10 cellular contexts compared by ENCODE assay signal in genomic region chr1:65422241-65423203, GRCh38. TPM values are rescaled to one million over a fixed set of nuclear protein-coding genes. Genes with fewer than 3 reads are reported as not detected.
DNase-seq lines count a peak whose midpoint lies in the region; ATAC-seq, FAIRE-seq and TF ChIP-seq lines count a peak whose summit lies in the region.
"Had no signal": no experiment of that assay in that cellular context is flagged by ENCODE, and none has a peak within 500 bp of the region (broad histone marks: within the 10 kb centered on the region; RNA-seq: fewer than 3 reads in every experiment).

No MANE protein-coding gene starts in this region.

- TF ChIP-seq CTCF in breast epithelium (IDR thresholded peaks at IDR 0.05) (no peak), HepG2 (CRISPR knock-in tag; IDR thresholded peaks at IDR 0.05) (no peak), endothelial cell (IDR thresholded peaks at IDR 0.05; ENCODE audit: unreplicated experiment) (no peak)

- ATAC-seq in HepG2 (no peak), GM19351 (IDR thresholded peaks at IDR 0.05; ENCODE audit: unreplicated experiment) (no peak)
- no peak for ATAC-seq in activated CD4-positive, alpha-beta T cell treated with anti-CD3 and anti-CD28 coated beads for 36 hours

- H3K27me3 Mint-ChIP-seq in activated CD4-positive, alpha-beta T cell treated with anti-CD3 and anti-CD28 coated beads for 36 hours, result no peaks in the 10 kb centered on the region
- peaks cover 7% of the 10 kb centered on the region for H3K27me3 Mint-ChIP-seq in endothelial cell (ENCODE audit: unreplicated experiment)
- H3K27me3 Mint-ChIP-seq: CD4-positive, alpha-beta memory T cell had no signal

- FAIRE-seq in HepG2 (lab: Jason Lieb, UNC), result no peak

- TF ChIP-seq EP300 in HepG2 (IDR thresholded peaks at IDR 0.05; ENCODE audit: low read depth in 2 of 2, low read length in 2 of 2) (no peak), HepG2 (CRISPR knock-in tag; IDR thresholded peaks at IDR 0.05; ENCODE audit: borderline replicate concordance) (no peak)

- no peak overlapping the region for H2AFZ ChIP-seq in ACC112 (ENCODE audit: low read length, unreplicated experiment)
- H2AFZ ChIP-seq in HepG2 (ENCODE audit: low read length), result no peak overlapping the region

- H3K36me3 Mint-ChIP-seq in activated CD4-positive, alpha-beta T cell treated with anti-CD3 and anti-CD28 coated beads for 36 hours (ENCODE audit: low read depth), result peaks cover 25% of the 10 kb centered on the region
- H3K36me3 Mint-ChIP-seq in endothelial cell (ENCODE audit: low read depth, unreplicated experiment), result peaks cover 27% of the 10 kb centered on the region

- no peak for TF ChIP-seq POLR2A in breast epithelium (IDR thresholded peaks at IDR 0.05)
- no peak; a peak in 1 of 4 replicates for TF ChIP-seq POLR2A in HepG2 (IDR thresholded peaks at IDR 0.05; ENCODE audit: insufficient read depth in 1 of 2, low read depth in 2 of 2, low read length in 2 of 2)

- H4K20me1 ChIP-seq in HepG2 (ENCODE audit: insufficient read depth, low read length), result no peaks in the 10 kb centered on the region

- POLR2A ChIA-PET in HepG2 (lab: Yijun Ruan, JAX), result no interaction called here
- POLR2A ChIA-PET in activated CD4-positive, alpha-beta T cell treated with anti-CD3 and anti-CD28 coated beads for 36 hours (lab: Charles Lee), result no interaction called here

- CTCF ChIA-PET in HepG2 (lab: Yijun Ruan, JAX; ENCODE audit: low intra/inter-chr PET ratio, low total read pairs), result no interaction called here
- CTCF ChIA-PET in activated CD4-positive, alpha-beta T cell treated with anti-CD3 and anti-CD28 coated beads for 36 hours (lab: Charles Lee), result interaction anchor here (1.2 kb wide), 1 partner anchor 8 kb away, joined by 3 read pairs; no protein-coding TSS in a partner anchor

- H3K9ac ChIP-seq in HUES6 (ENCODE audit: low read length), result no peak overlapping the region
- H3K9ac ChIP-seq in HepG2 (ENCODE audit: insufficient read depth, low read depth, low read length), result peak overlapping the region; percentile 99; the same call in 1 of the 2 replicates

- peak overlapping the region; percentile 88 for H3K4me2 ChIP-seq in HepG2 (ENCODE audit: low read depth, low read length)

- peak overlapping the region; percentile 99 for H3K4me3 ChIP-seq in ACC112 (ENCODE audit: low read depth, low read length)
- H3K4me3 ChIP-seq in HUES6 (ENCODE audit: low read depth, low read length), result peak overlapping the region; percentile 99
- H3K4me3 ChIP-seq in breast epithelium, result peak overlapping the region; percentile 72 to 92 (median 88)
- peak overlapping the region; percentile 80 to 99 (median 94); a peak in 5 of 6 replicates for H3K4me3 ChIP-seq in HepG2 (replicated peaks in 1 of 3; ENCODE audit: insufficient read depth in 1 of 3, low read depth in 2 of 3, low read length in 3 of 3)

- no peak for TF ChIP-seq RAD21 in HepG2 (CRISPR knock-in tag; IDR thresholded peaks at IDR 0.05)

- no TSS peak for BruUV-seq in HepG2 (replicated peaks; lab: Mats Ljungman, UMichigan)

- DNase-seq in breast epithelium (ENCODE audit: low spot score in 2 of 2) (no peak), HepG2 (ENCODE audit: low spot score) (no peak), NCI-H2171 treated with DMSO at 0.1 percent for 48 hours (lab: John Stamatoyannopoulos, UW) (no peak), endothelial cell (ENCODE audit: low spot score) (no peak)
- no peak for DNase-seq in activated CD4-positive, alpha-beta T cell treated with anti-CD3 and anti-CD28 coated beads for 36 hours
- DNase-seq: activated T-cell treated with anti-CD3 and anti-CD28 coated beads, Interleukin-2, amount 50 U/mL, for 1 hour; CD4-positive, alpha-beta memory T cell had no signal

- H3K27ac ChIP-seq in ACC112 (ENCODE audit: low read depth, low read length) (peak overlapping the region; percentile 96), HUES6 (ENCODE audit: low read depth, low read length) (no peak overlapping the region), breast epithelium (peak overlapping the region; percentile 93 to 99), HepG2 (ENCODE audit: extremely low read length, insufficient read depth, low read length) (no peak overlapping the region)

- H3K27ac Mint-ChIP-seq in activated CD4-positive, alpha-beta T cell treated with anti-CD3 and anti-CD28 coated beads for 36 hours, result no peak overlapping the region
- H3K27ac Mint-ChIP-seq in endothelial cell (ENCODE audit: unreplicated experiment), result no peak overlapping the region

- H3K36me3 ChIP-seq in ACC112 (ENCODE audit: insufficient read depth, low read length) (peaks cover 11% of the 10 kb centered on the region), HUES6 (ENCODE audit: control insufficient read depth, insufficient read depth, low read length) (peaks cover 14% of the 10 kb centered on the region), breast epithelium (peaks cover 4% of the 10 kb centered on the region), HepG2 (replicated peaks in 1 of 2; ENCODE audit: control insufficient read depth in 1 of 2, insufficient read depth in 2 of 2, low read length in 2 of 2) (peaks cover 0 to 23% of the 10 kb centered on the region in 2 experiments; a peak in 4 of 5 replicates)

- in situ Hi-C loops in HepG2 (cut with HindIII; ENCODE audit: extremely low pct_ligation_motif_present, low pct_unique_long_range_greater_than_20kb), result no loop called here

- H3K4me3 Mint-ChIP-seq in activated CD4-positive, alpha-beta T cell treated with anti-CD3 and anti-CD28 coated beads for 36 hours, result no peak overlapping the region
- no peak overlapping the region for H3K4me3 Mint-ChIP-seq in endothelial cell (ENCODE audit: unreplicated experiment)
- H3K4me3 Mint-ChIP-seq: CD4-positive, alpha-beta memory T cell had no signal

- no peaks in the 10 kb centered on the region for H3K27me3 ChIP-seq in ACC112 (ENCODE audit: insufficient read depth, low read length)
- no peaks in the 10 kb centered on the region for H3K27me3 ChIP-seq in HUES6 (ENCODE audit: control insufficient read depth, insufficient read depth, low read length)
- no peaks in the 10 kb centered on the region for H3K27me3 ChIP-seq in breast epithelium
- H3K27me3 ChIP-seq in HepG2 (ENCODE audit: control insufficient read depth in 1 of 2, insufficient read depth in 2 of 2, low read length in 2 of 2), result no peaks in the 10 kb centered on the region; a peak in 1 of 5 replicates

- H3K4me1 ChIP-seq in ACC112 (ENCODE audit: control insufficient read depth, insufficient read depth, low read length, unreplicated experiment), result peaks cover 55% of the 10 kb centered on the region
- H3K4me1 ChIP-seq in HUES6 (ENCODE audit: control insufficient read depth, insufficient read depth, low read length), result peaks cover 39% of the 10 kb centered on the region
- H3K4me1 ChIP-seq in breast epithelium, result peaks cover 0 to 24% of the 10 kb centered on the region in 2 donors
- H3K4me1 ChIP-seq in HepG2 (ENCODE audit: insufficient read depth, low read length), result peaks cover 68% of the 10 kb centered on the region

- intact Hi-C loops in breast epithelium (cut with DNase I; ENCODE audit: low total_unique reads) (no loop called here), HepG2 (cut with micrococcal nuclease; ENCODE audit: unreplicated experiment) (loop anchor here (5.0 to 10.0 kb wide), 4 partner anchors 45 to 358 kb away; partner anchors contain the start of gene AK4)
- intact Hi-C loops in activated CD4-positive, alpha-beta T cell treated with anti-CD3 and anti-CD28 coated beads for 36 hours (cut with DNase I, micrococcal nuclease), result loop anchor here (5.0 to 10.0 kb wide), 5 partner anchors 355 to 1830 kb away; partner anchors contain the start of gene PGM1 (in 1 of the 2)

- 87% methylated on average over 11 of the region's 12 CpGs for whole genome bisulfite sequencing in HepG2 (ENCODE audit: low lambda C conversion rate)

- H3K79me2 ChIP-seq in ACC112 (ENCODE audit: control insufficient read depth, insufficient read depth, low read length, unreplicated experiment) (peaks cover 45% of the 10 kb centered on the region), HepG2 (ENCODE audit: insufficient read depth, low read length) (peaks cover 38% of the 10 kb centered on the region)

- no peaks in the 10 kb centered on the region for H3K9me3 ChIP-seq in HUES6 (ENCODE audit: control insufficient read depth, insufficient read depth, low read depth, low read length)
- no peaks in the 10 kb centered on the region for H3K9me3 ChIP-seq in breast epithelium
- H3K9me3 ChIP-seq in HepG2 (ENCODE audit: low read length), result no peaks in the 10 kb centered on the region

- peaks cover 15% of the 10 kb centered on the region for H3K4me1 Mint-ChIP-seq in activated CD4-positive, alpha-beta T cell treated with anti-CD3 and anti-CD28 coated beads for 36 hours
- peaks cover 33% of the 10 kb centered on the region for H3K4me1 Mint-ChIP-seq in endothelial cell (ENCODE audit: unreplicated experiment)

- no peaks in the 10 kb centered on the region for H3K9me3 Mint-ChIP-seq in activated CD4-positive, alpha-beta T cell treated with anti-CD3 and anti-CD28 coated beads for 36 hours (ENCODE audit: low read depth)
- H3K9me3 Mint-ChIP-seq in endothelial cell (ENCODE audit: unreplicated experiment), result no peaks in the 10 kb centered on the region
- H3K9me3 Mint-ChIP-seq: CD4-positive, alpha-beta memory T cell had no signal

RNA-seq across cellular contexts. Expression of gene LEPR, which starts 2.1 kb away (rescaled TPM):
- 10 to 100 TPM; 23.3 to 49.5 (median 23.5) TPM for total RNA-seq in breast epithelium
- 0.60 and 0.73 TPM in 2 replicates for total RNA-seq in HepG2 (2016; rRNA removed; fragmentation: Illumina TruSeq; extraction: Trizol)
- 0.10 and 0.18 TPM in 2 replicates for total RNA-seq in HepG2 (2016; cell fraction: cytosol; rRNA removed; fragmentation: Illumina TruSeq; extraction: Trizol; ENCODE audit: low read depth)
- total RNA-seq in HepG2 (2016; cell fraction: insoluble cytoplasmic fraction; rRNA removed; fragmentation: Illumina TruSeq; extraction: Trizol), result 0.58 and 0.67 TPM in 2 replicates
- total RNA-seq in HepG2 (2016; cell fraction: membrane; rRNA removed; fragmentation: Illumina TruSeq; extraction: Trizol), result 0.55 and 0.65 TPM in 2 replicates
- 0.69 and 0.87 TPM in 2 replicates for total RNA-seq in HepG2 (2016; cell fraction: nucleus; rRNA removed; fragmentation: Illumina TruSeq; extraction: Trizol)
- polyA plus RNA-seq in HepG2 (2011; rRNA removed), result 1.4 and 1.7 TPM in 2 replicates
- 0.64 and 1.4 TPM in 2 replicates for polyA plus RNA-seq in HepG2 (2011; cell fraction: cytosol; rRNA removed)
- polyA plus RNA-seq in HepG2 (2011; cell fraction: nucleus; rRNA removed), result 0.84 and 0.88 TPM in 2 replicates
- polyA plus RNA-seq in HepG2 (2012), result 2.7 and 5.9 TPM in 2 replicates
- polyA plus RNA-seq in HepG2 (2016; cell fraction: cytosol; fragmentation: Illumina TruSeq; extraction: Trizol; ENCODE audit: low read depth), result 0.03 and 0.14 TPM in 2 replicates
- 0.44 and 0.52 TPM in 2 replicates for polyA plus RNA-seq in HepG2 (2016; cell fraction: insoluble cytoplasmic fraction; fragmentation: Illumina TruSeq; extraction: Trizol; ENCODE audit: low read depth)
- 0.10 and 0.26 TPM in 2 replicates for polyA plus RNA-seq in HepG2 (2016; cell fraction: membrane; fragmentation: Illumina TruSeq; extraction: Trizol; ENCODE audit: low read depth)
- 0.57 and 0.77 TPM in 2 replicates for polyA plus RNA-seq in HepG2 (2016; cell fraction: nucleus; fragmentation: Illumina TruSeq; extraction: Trizol; ENCODE audit: insufficient read depth, low read depth)
- 1.5 and 2.3 TPM in 2 replicates for polyA minus RNA-seq in HepG2 (2011; rRNA and poly(A)+ RNA removed; ENCODE audit: low replicate concordance)
- polyA minus RNA-seq in HepG2 (2011; cell fraction: cytosol; rRNA and poly(A)+ RNA removed), result 1.7 and 3.1 TPM in 2 replicates
- polyA minus RNA-seq in HepG2 (2011; cell fraction: nucleus; rRNA and poly(A)+ RNA removed), result 2.6 TPM in 2 replicates
- 1 to 10 TPM; 2.7 to 3.7 TPM for total RNA-seq in activated CD4-positive, alpha-beta T cell treated with anti-CD3 and anti-CD28 coated beads for 36 hours
- total RNA-seq in endothelial cell (ENCODE audit: unreplicated experiment), result 8.3 TPM

RNA-seq across cellular contexts. Expression of gene LEPROT, which starts 2.1 kb away (rescaled TPM):
- total RNA-seq in breast epithelium (100 to 1,000 TPM in 1 of 3 donors, 10 to 100 TPM in 2; 71.1 to 103 (median 75.5) TPM), HepG2 (2016; rRNA removed; fragmentation: Illumina TruSeq; extraction: Trizol) (29.0 and 36.8 TPM in 2 replicates), endothelial cell (ENCODE audit: unreplicated experiment) (86.1 TPM)
- 5.8 and 7.3 TPM in 2 replicates for total RNA-seq in HepG2 (2016; cell fraction: cytosol; rRNA removed; fragmentation: Illumina TruSeq; extraction: Trizol; ENCODE audit: low read depth)
- total RNA-seq in HepG2 (2016; cell fraction: insoluble cytoplasmic fraction; rRNA removed; fragmentation: Illumina TruSeq; extraction: Trizol), result 34.8 and 35.1 TPM in 2 replicates
- total RNA-seq in HepG2 (2016; cell fraction: membrane; rRNA removed; fragmentation: Illumina TruSeq; extraction: Trizol), result 16.0 and 17.4 TPM in 2 replicates
- 46.4 and 47.1 TPM in 2 replicates for total RNA-seq in HepG2 (2016; cell fraction: nucleus; rRNA removed; fragmentation: Illumina TruSeq; extraction: Trizol)
- 44.1 and 51.4 TPM in 2 replicates for polyA plus RNA-seq in HepG2 (2011; rRNA removed)
- polyA plus RNA-seq in HepG2 (2011; cell fraction: cytosol; rRNA removed), result 25.4 and 42.2 TPM in 2 replicates
- polyA plus RNA-seq in HepG2 (2011; cell fraction: nucleus; rRNA removed), result 24.6 and 40.5 TPM in 2 replicates
- 41.4 and 67.4 TPM in 2 replicates for polyA plus RNA-seq in HepG2 (2012)
- polyA plus RNA-seq in HepG2 (2016; cell fraction: cytosol; fragmentation: Illumina TruSeq; extraction: Trizol; ENCODE audit: low read depth), result 7.0 and 10.6 TPM in 2 replicates
- 26.2 and 27.5 TPM in 2 replicates for polyA plus RNA-seq in HepG2 (2016; cell fraction: insoluble cytoplasmic fraction; fragmentation: Illumina TruSeq; extraction: Trizol; ENCODE audit: low read depth)
- polyA plus RNA-seq in HepG2 (2016; cell fraction: membrane; fragmentation: Illumina TruSeq; extraction: Trizol; ENCODE audit: low read depth), result 11.6 and 12.0 TPM in 2 replicates
- 45.9 and 54.4 TPM in 2 replicates for polyA plus RNA-seq in HepG2 (2016; cell fraction: nucleus; fragmentation: Illumina TruSeq; extraction: Trizol; ENCODE audit: insufficient read depth, low read depth)
- polyA minus RNA-seq in HepG2 (2011; rRNA and poly(A)+ RNA removed; ENCODE audit: low replicate concordance), result 38.5 and 99.7 TPM in 2 replicates
- polyA minus RNA-seq in HepG2 (2011; cell fraction: cytosol; rRNA and poly(A)+ RNA removed), result 28.8 and 30.0 TPM in 2 replicates
- 91.0 and 93.1 TPM in 2 replicates for polyA minus RNA-seq in HepG2 (2011; cell fraction: nucleus; rRNA and poly(A)+ RNA removed)
- total RNA-seq in activated CD4-positive, alpha-beta T cell treated with anti-CD3 and anti-CD28 coated beads for 36 hours, result 10 to 100 TPM; 11.2 to 19.1 TPM

Comparison
In these comparisons a context has a peak if more than half of its experiments do, and no peak if none do; other contexts are left out.
1. H3K27ac ChIP-seq: peak in ACC112 (single experiment) and breast epithelium (2 of 2); none in HUES6 (single experiment) and HepG2 (single experiment).
2. Peak in every context shown above with its lines, with median percentiles within 50 percentile points of each other: H3K4me3 ChIP-seq.